8 cellular contexts compared by ENCODE assay signal in the genomic region with DNA sequence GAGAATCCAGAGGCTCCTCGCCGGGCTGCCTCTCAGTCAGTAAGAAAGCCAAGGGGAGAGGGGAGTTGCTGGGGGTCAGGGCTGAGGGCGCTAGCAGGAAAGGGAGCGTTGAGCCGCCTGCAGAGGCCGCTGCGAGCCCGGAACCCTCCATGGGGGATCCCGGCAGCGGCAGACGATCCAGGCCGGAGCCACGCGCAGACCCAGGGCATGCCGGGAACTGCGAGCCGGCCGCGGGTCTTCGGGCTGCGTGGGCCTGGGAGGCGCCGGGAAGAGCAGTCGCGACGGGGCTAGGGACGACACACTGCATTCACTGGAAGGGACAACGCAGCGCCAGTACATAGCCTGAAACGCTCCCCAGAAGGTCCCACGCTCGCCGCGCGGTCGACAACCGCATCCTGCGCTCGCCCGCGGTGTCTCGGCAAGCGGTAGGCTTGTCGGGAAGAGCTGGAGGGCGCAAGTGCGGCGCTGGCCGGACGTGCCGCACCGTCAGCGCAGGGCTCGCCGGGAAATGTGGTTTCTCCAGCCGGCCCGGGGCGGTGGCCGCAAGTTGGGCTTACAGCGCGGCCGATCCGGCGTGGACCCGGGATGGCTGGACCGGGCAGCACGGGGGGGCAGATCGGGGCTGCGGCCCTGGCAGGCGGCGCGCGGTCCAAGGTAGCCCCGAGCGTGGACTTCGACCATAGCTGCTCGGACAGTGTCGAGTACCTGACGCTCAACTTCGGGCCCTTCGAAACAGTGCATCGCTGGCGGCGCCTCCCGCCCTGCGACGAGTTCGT. TPM values are rescaled to one million over a fixed set of nuclear protein-coding genes. Genes with fewer than 3 reads are reported as not detected.
DNase-seq lines count a peak whose midpoint lies in the region; ATAC-seq, FAIRE-seq and TF ChIP-seq lines count a peak whose summit lies in the region.

Gene LZTR1, plus strand, starts transcription at position 511 of the 776 bp plus-strand sequence. Its CDS starts 75 bp downstream, at position 586.

- peak within 1 kb of the TSS; percentile 80 for H3K27ac ChIP-seq in HepG2 (ENCODE audit: extremely low read length, insufficient read depth, low read length)

- no peaks in the 10 kb centered on the region for H4K20me1 ChIP-seq in HepG2 (ENCODE audit: insufficient read depth, low read length)

- peak within 1 kb of the TSS; percentile 67 to 98 (median 83) for H3K4me3 ChIP-seq in HepG2 (replicated peaks in 1 of 3; ENCODE audit: insufficient read depth in 1 of 3, low read depth in 2 of 3, low read length in 3 of 3)

- POLR2A ChIA-PET in HepG2 (lab: Yijun Ruan, JAX) = interaction anchor here (0.6 to 4.3 kb wide), 23 partner anchors 9 to 205 kb away, joined by 3 to 45 read pairs (median 7); partner anchors contain the start of genes AIFM3, CRKL, P2RX6 and THAP7

- ATAC-seq in GM18868 (IDR thresholded peaks at IDR 0.05; ENCODE audit: unreplicated experiment) = peak; percentile 87
- ATAC-seq in HG03103 (IDR thresholded peaks at IDR 0.05; ENCODE audit: low read depth, unreplicated experiment) = peak; percentile 73
- ATAC-seq in HepG2 = peak; percentile 91

- peaks cover 57% of the 10 kb centered on the region for H3K36me3 Mint-ChIP-seq in dendritic cell treated with granulocyte-macrophage colony-stimulating factor and Interleukin-4, amounts not matched to agents 40 ng/mL and 50 ng/mL, for 4 days (ENCODE audit: low read depth)

- BruUV-seq in HepG2 (replicated peaks; lab: Mats Ljungman, UMichigan) = TSS peak; percentile 91

- CTCF ChIA-PET in HepG2 (lab: Yijun Ruan, JAX; ENCODE audit: low intra/inter-chr PET ratio, low total read pairs) = interaction anchor here (1.7 kb wide), 1 partner anchor 20 kb away, joined by 7 read pairs; no protein-coding TSS in a partner anchor

- intact Hi-C loops in dendritic cell treated with granulocyte-macrophage colony-stimulating factor and Interleukin-4, amounts not matched to agents 40 ng/mL and 50 ng/mL, for 4 days (cut with micrococcal nuclease) = no loop called here
- intact Hi-C loops in HepG2 (cut with micrococcal nuclease; ENCODE audit: unreplicated experiment) = loop anchor here (1.0 kb wide), 1 partner anchor 15 kb away; the partner anchor contains the start of gene AIFM3

- TF ChIP-seq RAD21 in HepG2 (CRISPR knock-in tag; IDR thresholded peaks at IDR 0.05) = peak; percentile 85

- peak; percentile 96 to 98 for TF ChIP-seq POLR2A in HepG2 (IDR thresholded peaks at IDR 0.05; ENCODE audit: insufficient read depth in 1 of 2, low read depth in 2 of 2, low read length in 2 of 2)

- peak within 1 kb of the TSS; percentile 86 for H3K27ac Mint-ChIP-seq in dendritic cell treated with granulocyte-macrophage colony-stimulating factor and Interleukin-4, amounts not matched to agents 40 ng/mL and 50 ng/mL, for 4 days

- H3K27me3 Mint-ChIP-seq in dendritic cell treated with granulocyte-macrophage colony-stimulating factor and Interleukin-4, amounts not matched to agents 40 ng/mL and 50 ng/mL, for 4 days = peaks cover 4% of the 10 kb centered on the region

- peaks cover 14% of the 10 kb centered on the region for H3K9me3 Mint-ChIP-seq in dendritic cell treated with granulocyte-macrophage colony-stimulating factor and Interleukin-4, amounts not matched to agents 40 ng/mL and 50 ng/mL, for 4 days

- H2AFZ ChIP-seq in HepG2 (ENCODE audit: low read length) = no peak within 1 kb of the TSS

- TF ChIP-seq EP300 in HepG2 (IDR thresholded peaks at IDR 0.05; ENCODE audit: low read depth in 2 of 2, low read length in 2 of 2) (peak in 1 of 2 experiments; percentile 13; a peak in 1 of 4 replicates), HepG2 (CRISPR knock-in tag; IDR thresholded peaks at IDR 0.05; ENCODE audit: borderline replicate concordance) (peak; percentile 41)

- peaks cover 11% of the 10 kb centered on the region for H3K79me2 ChIP-seq in HepG2 (ENCODE audit: insufficient read depth, low read length)

- H3K4me1 Mint-ChIP-seq in dendritic cell treated with granulocyte-macrophage colony-stimulating factor and Interleukin-4, amounts not matched to agents 40 ng/mL and 50 ng/mL, for 4 days (ENCODE audit: low read depth) = peaks cover 48% of the 10 kb centered on the region

- TF ChIP-seq CTCF in HepG2 (CRISPR knock-in tag; IDR thresholded peaks at IDR 0.05) = peak; percentile 78

- H3K9me3 ChIP-seq in HepG2 (ENCODE audit: low read length) = 0 out of 2 replicates have a peak, but pooled peaks cover 4% of the 10 kb centered on the region

- FAIRE-seq in HepG2 (lab: Jason Lieb, UNC) = no peak

- peak; percentile 95 for DNase-seq in AG20443 (ENCODE audit: low spot score)
- DNase-seq in NCI-H446 treated with DMSO at 0.1 percent for 48 hours (lab: John Stamatoyannopoulos, UW) = peak; percentile 61
- DNase-seq in activated CD4-positive, alpha-beta T cell treated with anti-CD3 and anti-CD28 coated beads, Interleukin-2, amount 50 U/mL, for 24 hours (ENCODE audit: low read depth in 1 of 2, low spot score in 1 of 2) = peak; percentile 50 to 61
- DNase-seq in HepG2 (ENCODE audit: low spot score) = peak; percentile 70
- peak; percentile 60 to 67 for DNase-seq in stimulated activated CD4-positive, alpha-beta T cell treated with anti-CD3 and anti-CD28 coated beads, Interleukin-2, amount 100 ng/mL, for 48 hours

- peak within 1 kb of the TSS; percentile 79 for H3K9ac ChIP-seq in HepG2 (ENCODE audit: insufficient read depth, low read depth, low read length)

- peaks cover 0 to 6% of the 10 kb centered on the region in 2 experiments; a peak in 3 of 5 replicates for H3K36me3 ChIP-seq in HepG2 (replicated peaks in 1 of 2; ENCODE audit: control insufficient read depth in 1 of 2, insufficient read depth in 2 of 2, low read length in 2 of 2)

- peak within 1 kb of the TSS; percentile 97 for H3K4me2 ChIP-seq in HepG2 (ENCODE audit: low read depth, low read length)

- H3K4me3 Mint-ChIP-seq in dendritic cell treated with granulocyte-macrophage colony-stimulating factor and Interleukin-4, amounts not matched to agents 40 ng/mL and 50 ng/mL, for 4 days = peak within 1 kb of the TSS; percentile 98

- H3K4me1 ChIP-seq in HepG2 (ENCODE audit: insufficient read depth, low read length) = peaks cover 39% of the 10 kb centered on the region

- no peaks in the 10 kb centered on the region; a peak in 1 of 5 replicates for H3K27me3 ChIP-seq in HepG2 (ENCODE audit: control insufficient read depth in 1 of 2, insufficient read depth in 2 of 2, low read length in 2 of 2)

- in situ Hi-C loops in HepG2 (cut with HindIII; ENCODE audit: extremely low pct_ligation_motif_present, low pct_unique_long_range_greater_than_20kb) = no loop called here

- 2% methylated on average over 20 of the region's 87 CpGs for WGBS in HepG2 (ENCODE audit: low lambda C conversion rate)

RNA-seq across cellular contexts. Expression of gene LZTR1, which starts in this region (rescaled TPM):
- total RNA-seq in HepG2 (2016; rRNA removed; fragmentation: Illumina TruSeq; extraction: Trizol) = 12.0 and 22.4 TPM in 2 replicates
- 6.7 and 7.2 TPM in 2 replicates for total RNA-seq in HepG2 (2016; cell fraction: cytosol; rRNA removed; fragmentation: Illumina TruSeq; extraction: Trizol; ENCODE audit: low read depth)
- 11.0 and 24.0 TPM in 2 replicates for total RNA-seq in HepG2 (2016; cell fraction: insoluble cytoplasmic fraction; rRNA removed; fragmentation: Illumina TruSeq; extraction: Trizol)
- 7.2 and 7.5 TPM in 2 replicates for total RNA-seq in HepG2 (2016; cell fraction: membrane; rRNA removed; fragmentation: Illumina TruSeq; extraction: Trizol)
- 24.0 and 31.5 TPM in 2 replicates for total RNA-seq in HepG2 (2016; cell fraction: nucleus; rRNA removed; fragmentation: Illumina TruSeq; extraction: Trizol)
- 21.8 and 36.0 TPM in 2 replicates for polyA plus RNA-seq in HepG2 (2011; rRNA removed)
- 7.8 and 11.5 TPM in 2 replicates for polyA plus RNA-seq in HepG2 (2011; cell fraction: cytosol; rRNA removed)
- polyA plus RNA-seq in HepG2 (2011; cell fraction: nucleus; rRNA removed) = 218 and 255 TPM in 2 replicates
- 16.0 and 20.8 TPM in 2 replicates for polyA plus RNA-seq in HepG2 (2012)
- 1.7 and 1.9 TPM in 2 replicates for polyA plus RNA-seq in HepG2 (2016; cell fraction: cytosol; fragmentation: Illumina TruSeq; extraction: Trizol; ENCODE audit: low read depth)
- polyA plus RNA-seq in HepG2 (2016; cell fraction: insoluble cytoplasmic fraction; fragmentation: Illumina TruSeq; extraction: Trizol; ENCODE audit: low read depth) = 10.7 and 13.3 TPM in 2 replicates
- 3.5 and 4.4 TPM in 2 replicates for polyA plus RNA-seq in HepG2 (2016; cell fraction: membrane; fragmentation: Illumina TruSeq; extraction: Trizol; ENCODE audit: low read depth)
- polyA plus RNA-seq in HepG2 (2016; cell fraction: nucleus; fragmentation: Illumina TruSeq; extraction: Trizol; ENCODE audit: insufficient read depth, low read depth) = 85.8 and 92.2 TPM in 2 replicates
- 28.9 and 51.0 TPM in 2 replicates for polyA minus RNA-seq in HepG2 (2011; rRNA and poly(A)+ RNA removed; ENCODE audit: low replicate concordance)
- polyA minus RNA-seq in HepG2 (2011; cell fraction: cytosol; rRNA and poly(A)+ RNA removed) = 12.1 and 13.7 TPM in 2 replicates
- 71.7 and 79.9 TPM in 2 replicates for polyA minus RNA-seq in HepG2 (2011; cell fraction: nucleus; rRNA and poly(A)+ RNA removed)

Comparison
In these comparisons a context has a peak if more than half of its experiments do, and no peak if none do; other contexts are left out.
1. Peak in every context shown above with its lines: DNase-seq, ATAC-seq, H3K4me3 ChIP-seq and H3K27ac ChIP-seq.